ENCODE assay signal across 1 cellular context in the genomic region with DNA sequence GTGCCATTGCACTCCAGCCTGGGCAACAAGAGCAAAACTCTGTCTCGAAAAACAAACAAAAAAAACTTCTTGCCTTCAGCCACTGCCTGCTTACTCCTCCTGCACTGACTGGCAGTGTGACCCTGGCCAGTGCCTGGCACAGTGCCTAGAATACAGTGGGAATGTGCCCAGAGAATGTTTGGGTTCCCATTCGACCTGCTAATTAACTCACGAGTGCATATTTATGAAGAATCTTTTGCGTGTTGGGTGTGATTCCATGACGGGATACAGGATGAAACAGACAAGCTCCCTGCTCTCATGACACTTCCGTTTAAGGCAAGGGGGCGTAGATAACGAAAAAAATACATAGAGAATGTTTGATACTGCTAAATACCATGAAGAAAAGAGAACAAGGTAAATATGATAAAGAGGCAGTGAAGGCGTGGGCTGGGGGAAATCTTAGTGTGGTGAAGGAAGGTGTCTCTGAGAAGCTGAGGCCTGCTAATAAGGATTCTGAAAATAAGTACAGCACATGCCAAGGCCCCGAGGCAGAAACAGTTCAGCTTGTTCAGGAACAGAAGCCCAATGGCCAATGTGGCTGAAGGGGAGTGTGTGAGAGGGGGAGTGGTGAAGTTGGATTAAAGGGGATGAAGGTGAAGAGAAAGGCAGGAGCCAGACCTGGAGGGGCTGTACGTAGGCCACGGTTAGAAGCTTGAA.
TF ChIP-seq lines count a peak whose summit lies in the region.

No MANE protein-coding gene starts in this region.

TF ChIP-seq in GM12878, 131 proteins besides CTCF, POLR2A, EP300 and RAD21:
- 0 out of 2 replicates have a peak, but pooled peaks have one; percentile 8 for TF ChIP-seq RAD51 (IDR thresholded peaks at IDR 0.05)
- TF ChIP-seq CHD1 (IDR thresholded peaks at IDR 0.05; ENCODE audit: low read depth, low read length): no peak
- TF ChIP-seq GATAD2B (conservative IDR thresholded peaks at IDR 0.05; ENCODE audit: low read depth): 0 out of 2 replicates have a peak, but pooled peaks have one; percentile 19
- TF ChIP-seq SMARCA5 (IDR thresholded peaks at IDR 0.05): peak; percentile 89
- TF ChIP-seq ZNF622 (IDR thresholded peaks at IDR 0.05): no peak
- TF ChIP-seq, protein P1, sequence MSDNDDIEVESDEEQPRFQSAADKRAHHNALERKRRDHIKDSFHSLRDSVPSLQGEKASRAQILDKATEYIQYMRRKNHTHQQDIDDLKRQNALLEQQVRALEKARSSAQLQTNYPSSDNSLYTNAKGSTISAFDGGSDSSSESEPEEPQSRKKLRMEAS (IDR thresholded peaks at IDR 0.05; ENCODE audit: low read depth, low read length): peak; percentile 34; the same call in 1 of the 2 replicates
- 0 out of 2 replicates have a peak, but pooled peaks have one; percentile 19 for TF ChIP-seq ZNF384 (IDR thresholded peaks at IDR 0.05; ENCODE audit: borderline replicate concordance, low read depth, low read length)
- TF ChIP-seq HDAC2 (IDR thresholded peaks at IDR 0.05): no peak
- TF ChIP-seq IRF4 (IDR thresholded peaks at IDR 0.05; ENCODE audit: low read depth, low read length): no peak
- TF ChIP-seq, protein P2, sequence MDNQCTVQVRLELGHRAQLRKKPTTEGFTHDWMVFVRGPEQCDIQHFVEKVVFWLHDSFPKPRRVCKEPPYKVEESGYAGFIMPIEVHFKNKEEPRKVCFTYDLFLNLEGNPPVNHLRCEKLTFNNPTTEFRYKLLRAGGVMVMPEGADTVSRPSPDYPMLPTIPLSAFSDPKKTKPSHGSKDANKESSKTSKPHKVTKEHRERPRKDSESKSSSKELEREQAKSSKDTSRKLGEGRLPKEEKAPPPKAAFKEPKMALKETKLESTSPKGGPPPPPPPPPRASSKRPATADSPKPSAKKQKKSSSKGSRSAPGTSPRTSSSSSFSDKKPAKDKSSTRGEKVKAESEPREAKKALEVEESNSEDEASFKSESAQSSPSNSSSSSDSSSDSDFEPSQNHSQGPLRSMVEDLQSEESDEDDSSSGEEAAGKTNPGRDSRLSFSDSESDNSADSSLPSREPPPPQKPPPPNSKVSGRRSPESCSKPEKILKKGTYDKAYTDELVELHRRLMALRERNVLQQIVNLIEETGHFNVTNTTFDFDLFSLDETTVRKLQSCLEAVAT (IDR thresholded peaks at IDR 0.05): 0 out of 2 replicates have a peak, but pooled peaks have one; percentile 10
- TF ChIP-seq, protein P3, sequence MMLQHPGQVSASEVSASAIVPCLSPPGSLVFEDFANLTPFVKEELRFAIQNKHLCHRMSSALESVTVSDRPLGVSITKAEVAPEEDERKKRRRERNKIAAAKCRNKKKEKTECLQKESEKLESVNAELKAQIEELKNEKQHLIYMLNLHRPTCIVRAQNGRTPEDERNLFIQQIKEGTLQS (IDR thresholded peaks at IDR 0.05; ENCODE audit: borderline replicate concordance, extremely low read depth, low read depth, low read length): no peak
- 0 out of 2 replicates have a peak, but pooled peaks have one; percentile 8 for TF ChIP-seq DPF2 (IDR thresholded peaks at IDR 0.05)
- TF ChIP-seq MTA2 (IDR thresholded peaks at IDR 0.05; ENCODE audit: low read depth): 0 out of 2 replicates have a peak, but pooled peaks have one; percentile 17
- peak; percentile 45 to 60; a peak in 2 of 4 replicates for TF ChIP-seq BHLHE40 (IDR thresholded peaks at IDR 0.05; ENCODE audit: borderline replicate concordance in 1 of 2, low read depth in 2 of 2, low read length in 1 of 2)
- TF ChIP-seq NBN (IDR thresholded peaks at IDR 0.05): peak; percentile 81
- TF ChIP-seq IKZF1 (conservative IDR thresholded peaks at IDR 0.05): peak; percentile 50; the same call in 1 of the 2 replicates
- TF ChIP-seq, protein P4, sequence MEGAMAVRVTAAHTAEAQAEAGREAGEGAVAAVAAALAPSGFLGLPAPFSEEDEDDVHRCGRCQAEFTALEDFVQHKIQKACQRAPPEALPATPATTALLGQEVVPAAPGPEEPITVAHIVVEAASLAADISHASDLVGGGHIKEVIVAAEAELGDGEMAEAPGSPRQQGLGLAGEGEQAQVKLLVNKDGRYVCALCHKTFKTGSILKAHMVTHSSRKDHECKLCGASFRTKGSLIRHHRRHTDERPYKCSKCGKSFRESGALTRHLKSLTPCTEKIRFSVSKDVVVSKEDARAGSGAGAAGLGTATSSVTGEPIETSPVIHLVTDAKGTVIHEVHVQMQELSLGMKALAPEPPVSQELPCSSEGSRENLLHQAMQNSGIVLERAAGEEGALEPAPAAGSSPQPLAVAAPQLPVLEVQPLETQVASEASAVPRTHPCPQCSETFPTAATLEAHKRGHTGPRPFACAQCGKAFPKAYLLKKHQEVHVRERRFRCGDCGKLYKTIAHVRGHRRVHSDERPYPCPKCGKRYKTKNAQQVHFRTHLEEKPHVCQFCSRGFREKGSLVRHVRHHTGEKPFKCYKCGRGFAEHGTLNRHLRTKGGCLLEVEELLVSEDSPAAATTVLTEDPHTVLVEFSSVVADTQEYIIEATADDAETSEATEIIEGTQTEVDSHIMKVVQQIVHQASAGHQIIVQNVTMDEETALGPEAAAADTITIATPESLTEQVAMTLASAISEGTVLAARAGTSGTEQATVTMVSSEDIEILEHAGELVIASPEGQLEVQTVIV (IDR thresholded peaks at IDR 0.05; ENCODE audit: borderline replicate concordance, partially characterized antibody): no peak
- peak; percentile 44 to 53; a peak in 2 of 4 replicates for TF ChIP-seq IKZF2 (IDR thresholded peaks at IDR 0.05)
- TF ChIP-seq, protein P5, sequence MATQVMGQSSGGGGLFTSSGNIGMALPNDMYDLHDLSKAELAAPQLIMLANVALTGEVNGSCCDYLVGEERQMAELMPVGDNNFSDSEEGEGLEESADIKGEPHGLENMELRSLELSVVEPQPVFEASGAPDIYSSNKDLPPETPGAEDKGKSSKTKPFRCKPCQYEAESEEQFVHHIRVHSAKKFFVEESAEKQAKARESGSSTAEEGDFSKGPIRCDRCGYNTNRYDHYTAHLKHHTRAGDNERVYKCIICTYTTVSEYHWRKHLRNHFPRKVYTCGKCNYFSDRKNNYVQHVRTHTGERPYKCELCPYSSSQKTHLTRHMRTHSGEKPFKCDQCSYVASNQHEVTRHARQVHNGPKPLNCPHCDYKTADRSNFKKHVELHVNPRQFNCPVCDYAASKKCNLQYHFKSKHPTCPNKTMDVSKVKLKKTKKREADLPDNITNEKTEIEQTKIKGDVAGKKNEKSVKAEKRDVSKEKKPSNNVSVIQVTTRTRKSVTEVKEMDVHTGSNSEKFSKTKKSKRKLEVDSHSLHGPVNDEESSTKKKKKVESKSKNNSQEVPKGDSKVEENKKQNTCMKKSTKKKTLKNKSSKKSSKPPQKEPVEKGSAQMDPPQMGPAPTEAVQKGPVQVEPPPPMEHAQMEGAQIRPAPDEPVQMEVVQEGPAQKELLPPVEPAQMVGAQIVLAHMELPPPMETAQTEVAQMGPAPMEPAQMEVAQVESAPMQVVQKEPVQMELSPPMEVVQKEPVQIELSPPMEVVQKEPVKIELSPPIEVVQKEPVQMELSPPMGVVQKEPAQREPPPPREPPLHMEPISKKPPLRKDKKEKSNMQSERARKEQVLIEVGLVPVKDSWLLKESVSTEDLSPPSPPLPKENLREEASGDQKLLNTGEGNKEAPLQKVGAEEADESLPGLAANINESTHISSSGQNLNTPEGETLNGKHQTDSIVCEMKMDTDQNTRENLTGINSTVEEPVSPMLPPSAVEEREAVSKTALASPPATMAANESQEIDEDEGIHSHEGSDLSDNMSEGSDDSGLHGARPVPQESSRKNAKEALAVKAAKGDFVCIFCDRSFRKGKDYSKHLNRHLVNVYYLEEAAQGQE (IDR thresholded peaks at IDR 0.05; ENCODE audit: low read depth, low read length): no peak
- TF ChIP-seq, protein P6, sequence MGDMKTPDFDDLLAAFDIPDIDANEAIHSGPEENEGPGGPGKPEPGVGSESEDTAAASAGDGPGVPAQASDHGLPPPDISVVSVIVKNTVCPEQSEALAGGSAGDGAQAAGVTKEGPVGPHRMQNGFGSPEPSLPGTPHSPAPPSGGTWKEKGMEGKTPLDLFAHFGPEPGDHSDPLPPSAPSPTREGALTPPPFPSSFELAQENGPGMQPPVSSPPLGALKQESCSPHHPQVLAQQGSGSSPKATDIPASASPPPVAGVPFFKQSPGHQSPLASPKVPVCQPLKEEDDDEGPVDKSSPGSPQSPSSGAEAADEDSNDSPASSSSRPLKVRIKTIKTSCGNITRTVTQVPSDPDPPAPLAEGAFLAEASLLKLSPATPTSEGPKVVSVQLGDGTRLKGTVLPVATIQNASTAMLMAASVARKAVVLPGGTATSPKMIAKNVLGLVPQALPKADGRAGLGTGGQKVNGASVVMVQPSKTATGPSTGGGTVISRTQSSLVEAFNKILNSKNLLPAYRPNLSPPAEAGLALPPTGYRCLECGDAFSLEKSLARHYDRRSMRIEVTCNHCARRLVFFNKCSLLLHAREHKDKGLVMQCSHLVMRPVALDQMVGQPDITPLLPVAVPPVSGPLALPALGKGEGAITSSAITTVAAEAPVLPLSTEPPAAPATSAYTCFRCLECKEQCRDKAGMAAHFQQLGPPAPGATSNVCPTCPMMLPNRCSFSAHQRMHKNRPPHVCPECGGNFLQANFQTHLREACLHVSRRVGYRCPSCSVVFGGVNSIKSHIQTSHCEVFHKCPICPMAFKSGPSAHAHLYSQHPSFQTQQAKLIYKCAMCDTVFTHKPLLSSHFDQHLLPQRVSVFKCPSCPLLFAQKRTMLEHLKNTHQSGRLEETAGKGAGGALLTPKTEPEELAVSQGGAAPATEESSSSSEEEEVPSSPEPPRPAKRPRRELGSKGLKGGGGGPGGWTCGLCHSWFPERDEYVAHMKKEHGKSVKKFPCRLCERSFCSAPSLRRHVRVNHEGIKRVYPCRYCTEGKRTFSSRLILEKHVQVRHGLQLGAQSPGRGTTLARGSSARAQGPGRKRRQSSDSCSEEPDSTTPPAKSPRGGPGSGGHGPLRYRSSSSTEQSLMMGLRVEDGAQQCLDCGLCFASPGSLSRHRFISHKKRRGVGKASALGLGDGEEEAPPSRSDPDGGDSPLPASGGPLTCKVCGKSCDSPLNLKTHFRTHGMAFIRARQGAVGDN (IDR thresholded peaks at IDR 0.05): peak; percentile 93
- TF ChIP-seq, protein P7, sequence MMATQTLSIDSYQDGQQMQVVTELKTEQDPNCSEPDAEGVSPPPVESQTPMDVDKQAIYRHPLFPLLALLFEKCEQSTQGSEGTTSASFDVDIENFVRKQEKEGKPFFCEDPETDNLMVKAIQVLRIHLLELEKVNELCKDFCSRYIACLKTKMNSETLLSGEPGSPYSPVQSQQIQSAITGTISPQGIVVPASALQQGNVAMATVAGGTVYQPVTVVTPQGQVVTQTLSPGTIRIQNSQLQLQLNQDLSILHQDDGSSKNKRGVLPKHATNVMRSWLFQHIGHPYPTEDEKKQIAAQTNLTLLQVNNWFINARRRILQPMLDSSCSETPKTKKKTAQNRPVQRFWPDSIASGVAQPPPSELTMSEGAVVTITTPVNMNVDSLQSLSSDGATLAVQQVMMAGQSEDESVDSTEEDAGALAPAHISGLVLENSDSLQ (IDR thresholded peaks at IDR 0.05): no peak; the same call in 1 of the 2 replicates
- TF ChIP-seq RUNX3 (IDR thresholded peaks at IDR 0.05; ENCODE audit: low read length): peak; percentile 48
- peak; percentile 26; the same call in 1 of the 2 replicates for TF ChIP-seq FOXK2 (IDR thresholded peaks at IDR 0.05)
- TF ChIP-seq, protein P8, sequence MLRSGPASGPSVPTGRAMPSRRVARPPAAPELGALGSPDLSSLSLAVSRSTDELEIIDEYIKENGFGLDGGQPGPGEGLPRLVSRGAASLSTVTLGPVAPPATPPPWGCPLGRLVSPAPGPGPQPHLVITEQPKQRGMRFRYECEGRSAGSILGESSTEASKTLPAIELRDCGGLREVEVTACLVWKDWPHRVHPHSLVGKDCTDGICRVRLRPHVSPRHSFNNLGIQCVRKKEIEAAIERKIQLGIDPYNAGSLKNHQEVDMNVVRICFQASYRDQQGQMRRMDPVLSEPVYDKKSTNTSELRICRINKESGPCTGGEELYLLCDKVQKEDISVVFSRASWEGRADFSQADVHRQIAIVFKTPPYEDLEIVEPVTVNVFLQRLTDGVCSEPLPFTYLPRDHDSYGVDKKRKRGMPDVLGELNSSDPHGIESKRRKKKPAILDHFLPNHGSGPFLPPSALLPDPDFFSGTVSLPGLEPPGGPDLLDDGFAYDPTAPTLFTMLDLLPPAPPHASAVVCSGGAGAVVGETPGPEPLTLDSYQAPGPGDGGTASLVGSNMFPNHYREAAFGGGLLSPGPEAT (IDR thresholded peaks at IDR 0.05; ENCODE audit: low read depth): peak; percentile 28; the same call in 1 of the 2 replicates
- no peak for TF ChIP-seq MEF2B (IDR thresholded peaks at IDR 0.05; ENCODE audit: partially characterized antibody, poor library complexity, severe bottlenecking)
- peak; percentile 65; the same call in 1 of the 2 replicates for TF ChIP-seq POLR2AphosphoS2 (IDR thresholded peaks at IDR 0.05; ENCODE audit: low read depth, low read length)
- peak; percentile 39; the same call in 1 of the 2 replicates for TF ChIP-seq BACH1 (IDR thresholded peaks at IDR 0.05; ENCODE audit: borderline replicate concordance)
- peak in 1 of 2 experiments; percentile 67; a peak in 1 of 4 replicates for TF ChIP-seq SRF (IDR thresholded peaks at IDR 0.05; ENCODE audit: low read depth in 2 of 2, low read length in 2 of 2)
TF ChIP-seq in GM12878: peak in this region for 19.
